In genomic region chr19:35612224-35612558, GRCh38 we compare ENCODE assay signal across 10 cellular contexts. TPM values are rescaled to one million over a fixed set of nuclear protein-coding genes. Genes with fewer than 3 reads are reported as not detected.
DNase-seq lines count a peak whose midpoint lies in the region; ATAC-seq, FAIRE-seq and TF ChIP-seq lines count a peak whose summit lies in the region.
"Had no signal": no experiment of that assay in that cellular context is flagged by ENCODE, and none has a peak within 500 bp of the region (broad histone marks: within the 10 kb centered on the region; RNA-seq: fewer than 3 reads in every experiment).

No MANE protein-coding gene starts in this region.

- TF ChIP-seq CTCF in gastroesophageal sphincter (IDR thresholded peaks at IDR 0.05) = no peak

- peaks cover 17% of the 10 kb centered on the region for H3K4me1 Mint-ChIP-seq in T-helper 17 cell

- H3K4me3 ChIP-seq in gastroesophageal sphincter = peak overlapping the region; percentile 58 to 79
- H3K4me3 ChIP-seq in skin epidermis = peak overlapping the region; percentile 55 to 85 (median 79)
- H3K4me3 ChIP-seq in small intestine (ENCODE audit: low read depth in 1 of 2, low read length in 2 of 2) = no peak overlapping the region

- TF ChIP-seq POLR2A in gastroesophageal sphincter (IDR thresholded peaks at IDR 0.05) = no peak

- H3K27me3 Mint-ChIP-seq in T-helper 17 cell = no peaks in the 10 kb centered on the region

- no peak for FAIRE-seq in small intestine (lab: Jason Lieb, UNC)

- 20 to 27% methylated on average over 4 to 9 of the region's 9 CpGs for WGBS in gastroesophageal sphincter (ENCODE audit: low coverage in 1 of 2), 2 donors
- WGBS in small intestine, 3 donors = 28 to 37% (median 36%) methylated on average over 9 of the region's 9 CpGs

- peak overlapping the region; percentile 85 for H3K4me3 Mint-ChIP-seq in T-helper 17 cell

- peak overlapping the region in 3 of 4 donors; percentile 58 to 79 (median 78) for H3K27ac ChIP-seq in gastroesophageal sphincter
- peak overlapping the region in 16 of 21 experiments; percentile 36 to 90 (median 80) for H3K27ac ChIP-seq in skin epidermis
- H3K27ac ChIP-seq in small intestine (ENCODE audit: low read depth in 1 of 2, low read length in 1 of 2) = no peak overlapping the region

- H3K36me3 Mint-ChIP-seq in T-helper 17 cell (ENCODE audit: low read depth) = peaks cover 2% of the 10 kb centered on the region

- TF ChIP-seq EP300 in gastroesophageal sphincter (IDR thresholded peaks at IDR 0.05) = no peak

- peaks cover 0 to 18% (median 9%) of the 10 kb centered on the region in 3 donors for H3K4me1 ChIP-seq in gastroesophageal sphincter
- H3K4me1 ChIP-seq in small intestine (ENCODE audit: control insufficient read depth in 2 of 2, insufficient read depth in 1 of 2, low read depth in 1 of 2, low read length in 1 of 2) = no peaks in the 10 kb centered on the region

- H3K36me3 ChIP-seq in gastroesophageal sphincter = peaks cover 0 to 29% of the 10 kb centered on the region in 2 donors
- H3K36me3 ChIP-seq in small intestine (ENCODE audit: control insufficient read depth in 2 of 2, insufficient read depth in 2 of 2, low read length in 2 of 2) = no peaks in the 10 kb centered on the region

- H3K9me3 ChIP-seq in T-helper 17 cell (ENCODE audit: control insufficient read depth, low read length, poor library complexity, severe bottlenecking) (no peaks in the 10 kb centered on the region), gastroesophageal sphincter (peaks cover 0 to 10% (median 0%) of the 10 kb centered on the region in 3 donors), small intestine (ENCODE audit: control insufficient read depth, low read depth) (no peaks in the 10 kb centered on the region)

- peak overlapping the region; percentile 85 for H3K27ac Mint-ChIP-seq in T-helper 17 cell

- ATAC-seq in GM19463 (IDR thresholded peaks at IDR 0.05; ENCODE audit: unreplicated experiment) (peak; percentile 3), T-helper 17 cell (no peak), gastroesophageal sphincter (no peak), HG03175 (IDR thresholded peaks at IDR 0.05; ENCODE audit: unreplicated experiment) (no peak), GM21390 (IDR thresholded peaks at IDR 0.05; ENCODE audit: unreplicated experiment) (no peak)

- DNase-seq in T-helper 17 cell (no peak), small intestine (no peak)
- no peak for DNase-seq in effector CD8-positive, alpha-beta T cell (lab: John Stamatoyannopoulos, UW)

- no peaks in the 10 kb centered on the region for H3K27me3 ChIP-seq in gastroesophageal sphincter
- no peaks in the 10 kb centered on the region for H3K27me3 ChIP-seq in small intestine (ENCODE audit: control insufficient read depth in 2 of 2, insufficient read depth in 2 of 2, low read length in 2 of 2)

RNA-seq across cellular contexts. Expression of gene HAUS5, which starts 0.3 kb away (rescaled TPM):
- 10 to 100 TPM; 24.0 to 27.0 TPM for total RNA-seq in T-helper 17 cell
- 1 to 10 TPM; 3.9 to 8.7 (median 6.2) TPM for total RNA-seq in gastroesophageal sphincter
- polyA plus RNA-seq in small intestine = 1 to 10 TPM in 2 of 3 donors, under 1 TPM in 1; 0.67 to 9.6 (median 1.4) TPM

RNA-seq across cellular contexts. Expression of gene RBM42, which starts 16.6 kb away (rescaled TPM):
- total RNA-seq in T-helper 17 cell (10 to 100 TPM; 39.6 to 40.8 TPM), gastroesophageal sphincter (10 to 100 TPM; 66.1 to 98.0 (median 72.8) TPM)
- 10 to 100 TPM; 62.4 to 71.5 (median 67.3) TPM for polyA plus RNA-seq in small intestine

RNA-seq across cellular contexts. Expression of gene PMIS2, which starts 26.2 kb away (rescaled TPM):
- total RNA-seq in T-helper 17 cell (not detected), gastroesophageal sphincter (not detected)
- not detected for polyA plus RNA-seq in small intestine
- total RNA-seq: left lobe of liver; T-helper 1 cell treated with Interleukin-12 subunit alpha and Interleukin-12 subunit beta and Interleukin-4 antibody, amounts not matched to agents 30 ng/mL and 1 ng/mL, for 36 hours had no signal

RNA-seq across cellular contexts. Expression of gene ETV2, which starts 29.4 kb away (rescaled TPM):
- total RNA-seq in T-helper 17 cell (under 1 TPM; 0.50 to 0.52 TPM), gastroesophageal sphincter (not detected)
- 1 to 10 TPM; 2.7 to 7.3 (median 5.6) TPM for polyA plus RNA-seq in small intestine
- total RNA-seq: T-helper 1 cell treated with Interleukin-12 subunit alpha and Interleukin-12 subunit beta and Interleukin-4 antibody, amounts not matched to agents 30 ng/mL and 1 ng/mL, for 36 hours had no signal

RNA-seq across cellular contexts. Expression of gene COX6B1, which starts 35.9 kb away (rescaled TPM):
- total RNA-seq in T-helper 17 cell (100 to 1,000 TPM; 194 to 206 TPM), gastroesophageal sphincter (100 to 1,000 TPM; 403 to 607 (median 414) TPM)
- 1,000 to 10,000 TPM; 1,282 to 2,391 (median 1,825) TPM for polyA plus RNA-seq in small intestine

Comparison
In these comparisons a context has a peak if more than half of its experiments do, and no peak if none do; other contexts are left out.
1. H3K27ac ChIP-seq: peak in gastroesophageal sphincter (3 of 4) and skin epidermis (16 of 21); none in small intestine (0 of 2).
2. H3K4me3 ChIP-seq: peak in gastroesophageal sphincter (2 of 2) and skin epidermis (7 of 7); none in small intestine (0 of 2).